17 cellular contexts compared by ENCODE assay signal in genomic region chr2:174673876-174674275, GRCh38.
DNase-seq lines count a peak whose midpoint lies in the region; TF ChIP-seq lines count a peak whose summit lies in the region.
"Had no signal": no experiment of that assay in that cellular context is flagged by ENCODE, and none has a peak within 500 bp of the region (broad histone marks: within the 10 kb centered on the region; RNA-seq: fewer than 3 reads in every experiment).

No MANE protein-coding gene starts in this region.

- no peak overlapping the region for H3K27ac Mint-ChIP-seq in activated CD4-positive, alpha-beta T cell treated with anti-CD3 and anti-CD28 coated beads, Interleukin-2, amount 10 ng/mL, durations not matched to agents 7 days and 5 days
- H3K27ac Mint-ChIP-seq: CD4-positive, alpha-beta memory T cell had no signal

- H3K27me3 ChIP-seq in sigmoid colon = no peaks in the 10 kb centered on the region
- H3K27me3 ChIP-seq: BE2C had no signal

- intact Hi-C loops in sigmoid colon (cut with DNase I) = no loop called here

- DNase-seq in EH (ENCODE audit: low read depth) = peak; percentile 14
- peak; percentile 11 for DNase-seq in amniotic epithelial cell (ENCODE audit: low read depth)
- peak; percentile 95 for DNase-seq in fibroblast of peridontal ligament (ENCODE audit: extremely low read depth)
- no peak for DNase-seq in sigmoid colon
- no peak for DNase-seq in caudate nucleus (lab: John Stamatoyannopoulos, UW)
- no peak for DNase-seq in SW 1271 (lab: John Stamatoyannopoulos, UW)
- no peak for DNase-seq in activated CD4-positive, alpha-beta T cell treated with anti-CD3 and anti-CD28 coated beads, Interleukin-2, amount 10 ng/mL, durations not matched to agents 7 days and 5 days
- DNase-seq in NCI-H1436 (lab: John Stamatoyannopoulos, UW) = no peak
- DNase-seq: BE2C; CD4-positive, alpha-beta memory T cell; H7; Karpas-422; MM.1S; NCI-H1105 treated with DMSO at 0.1 percent for 48 hours; NCI-H187 treated with DMSO at 0.1 percent for 48 hours; NCI-H446; PC-3 had no signal

- CTCF ChIA-PET in activated CD4-positive, alpha-beta T cell treated with anti-CD3 and anti-CD28 coated beads, Interleukin-2, amount 10 ng/mL, durations not matched to agents 7 days and 5 days (lab: Charles Lee) = interaction anchor here (0.9 kb wide), 1 partner anchor 17 kb away, joined by 3 read pairs; no protein-coding TSS in a partner anchor

- H3K4me1 ChIP-seq in sigmoid colon = peaks cover 0 to 44% (median 29%) of the 10 kb centered on the region in 4 donors

- H3K36me3 Mint-ChIP-seq in activated CD4-positive, alpha-beta T cell treated with anti-CD3 and anti-CD28 coated beads, Interleukin-2, amount 10 ng/mL, durations not matched to agents 7 days and 5 days (ENCODE audit: low read depth) = peaks cover 49% of the 10 kb centered on the region

- H3K4me3 Mint-ChIP-seq in activated CD4-positive, alpha-beta T cell treated with anti-CD3 and anti-CD28 coated beads, Interleukin-2, amount 10 ng/mL, durations not matched to agents 7 days and 5 days = no peak overlapping the region

- H3K9me3 Mint-ChIP-seq in activated CD4-positive, alpha-beta T cell treated with anti-CD3 and anti-CD28 coated beads, Interleukin-2, amount 10 ng/mL, durations not matched to agents 7 days and 5 days = peaks cover 14% of the 10 kb centered on the region

- WGBS in sigmoid colon, 2 donors = 87 to 88% methylated on average over 3 of the region's 3 CpGs

- no peak for TF ChIP-seq CTCF in sigmoid colon (IDR thresholded peaks at IDR 0.05)

- POLR2A ChIA-PET in activated CD4-positive, alpha-beta T cell treated with anti-CD3 and anti-CD28 coated beads, Interleukin-2, amount 10 ng/mL, durations not matched to agents 7 days and 5 days (lab: Charles Lee) = no interaction called here

- peaks cover 38% of the 10 kb centered on the region for H3K4me1 Mint-ChIP-seq in activated CD4-positive, alpha-beta T cell treated with anti-CD3 and anti-CD28 coated beads, Interleukin-2, amount 10 ng/mL, durations not matched to agents 7 days and 5 days

- H3K9me3 ChIP-seq in sigmoid colon = peaks cover 0 to 3% (median 0%) of the 10 kb centered on the region in 4 donors
- H3K9me3 ChIP-seq: BE2C had no signal

- H3K4me3 ChIP-seq in sigmoid colon = no peak overlapping the region

- peak overlapping the region in 3 of 4 donors; percentile 6 to 17 (median 9) for H3K27ac ChIP-seq in sigmoid colon
- no peak overlapping the region for H3K27ac ChIP-seq in caudate nucleus (ENCODE audit: low read depth, low read length)

- no peak for TF ChIP-seq EP300 in sigmoid colon (IDR thresholded peaks at IDR 0.05)

- peaks cover 0 to 20% (median 0%) of the 10 kb centered on the region in 4 donors for H3K36me3 ChIP-seq in sigmoid colon
- H3K36me3 ChIP-seq: BE2C had no signal

- no peaks in the 10 kb centered on the region for H3K27me3 Mint-ChIP-seq in activated CD4-positive, alpha-beta T cell treated with anti-CD3 and anti-CD28 coated beads, Interleukin-2, amount 10 ng/mL, durations not matched to agents 7 days and 5 days
- H3K27me3 Mint-ChIP-seq: CD4-positive, alpha-beta memory T cell had no signal

- no peak for TF ChIP-seq POLR2A in sigmoid colon (IDR thresholded peaks at IDR 0.05)

Comparison
In these comparisons a context has a peak if more than half of its experiments do, and no peak if none do; other contexts are left out.
1. DNase-seq: peak in EH (single experiment), amniotic epithelial cell (single experiment) and fibroblast of peridontal ligament (single experiment); none in sigmoid colon (single experiment), caudate nucleus (0 of 61), SW 1271 (0 of 2), activated CD4-positive, alpha-beta T cell treated with anti-CD3 and anti-CD28 coated beads, Interleukin-2, amount 10 ng/mL, durations not matched to agents 7 days and 5 days (single experiment) and NCI-H1436 (single experiment).